10 cellular contexts compared by ENCODE assay signal in genomic region chr4:75490155-75490554, GRCh38. TPM values are rescaled to one million over a fixed set of nuclear protein-coding genes. Genes with fewer than 3 reads are reported as not detected.
DNase-seq lines count a peak whose midpoint lies in the region; ATAC-seq and TF ChIP-seq lines count a peak whose summit lies in the region.
"Had no signal": no experiment of that assay in that cellular context is flagged by ENCODE, and none has a peak within 500 bp of the region (broad histone marks: within the 10 kb centered on the region; RNA-seq: fewer than 3 reads in every experiment).

No MANE protein-coding gene starts in this region.

- H3K9me3 ChIP-seq in adrenal gland (replicated peaks in 1 of 3) = no peaks in the 10 kb centered on the region
- H3K9me3 ChIP-seq in upper lobe of left lung = no peaks in the 10 kb centered on the region

- H3K4me1 ChIP-seq in adrenal gland (replicated peaks in 1 of 2) = peaks cover 9 to 16% of the 10 kb centered on the region in 2 donors
- peaks cover 0 to 10% (median 0%) of the 10 kb centered on the region in 4 donors for H3K4me1 ChIP-seq in upper lobe of left lung

- H3K27me3 Mint-ChIP-seq in activated CD4-positive, alpha-beta T cell treated with anti-CD3 and anti-CD28 coated beads, Interleukin-2, amount 10 ng/mL, durations not matched to agents 24 days and 14 days = no peaks in the 10 kb centered on the region

- H3K27ac ChIP-seq in adrenal gland (no peak overlapping the region), upper lobe of left lung (no peak overlapping the region)

- H3K36me3 Mint-ChIP-seq in activated CD4-positive, alpha-beta T cell treated with anti-CD3 and anti-CD28 coated beads, Interleukin-2, amount 10 ng/mL, durations not matched to agents 24 days and 14 days (ENCODE audit: low read depth) = peaks cover 31% of the 10 kb centered on the region

- ATAC-seq in GM18502 (IDR thresholded peaks at IDR 0.05; ENCODE audit: poor library complexity, unreplicated experiment) (no peak), upper lobe of left lung (ENCODE audit: low FRiP score in 2 of 2) (no peak)

- TF ChIP-seq POLR2A in adrenal gland (IDR thresholded peaks at IDR 0.05) = no peak
- TF ChIP-seq POLR2A in upper lobe of left lung (IDR thresholded peaks at IDR 0.05) = no peak

- TF ChIP-seq EP300 in upper lobe of left lung (IDR thresholded peaks at IDR 0.05) = no peak

- 52 to 64% (median 57%) methylated on average over 2 of the region's 2 CpGs for WGBS in adrenal gland, 4 donors
- 70 to 77% methylated on average over 2 of the region's 2 CpGs for whole genome bisulfite sequencing in upper lobe of left lung, 2 donors

- intact Hi-C loops in adrenal gland (cut with DNase I) = no loop called here
- intact Hi-C loops in activated CD4-positive, alpha-beta T cell treated with anti-CD3 and anti-CD28 coated beads, Interleukin-2, amount 10 ng/mL, durations not matched to agents 24 days and 14 days (cut with micrococcal nuclease) = no loop called here

- H3K27me3 ChIP-seq in adrenal gland = no peaks in the 10 kb centered on the region
- H3K27me3 ChIP-seq in upper lobe of left lung = no peaks in the 10 kb centered on the region

- H3K9me3 Mint-ChIP-seq in activated CD4-positive, alpha-beta T cell treated with anti-CD3 and anti-CD28 coated beads, Interleukin-2, amount 10 ng/mL, durations not matched to agents 24 days and 14 days = no peaks in the 10 kb centered on the region

- no peak overlapping the region for H3K4me3 ChIP-seq in adrenal gland
- no peak overlapping the region for H3K4me3 ChIP-seq in upper lobe of left lung

- no peak overlapping the region for H3K4me3 Mint-ChIP-seq in activated CD4-positive, alpha-beta T cell treated with anti-CD3 and anti-CD28 coated beads, Interleukin-2, amount 10 ng/mL, durations not matched to agents 24 days and 14 days

- no peaks in the 10 kb centered on the region for H3K4me1 Mint-ChIP-seq in activated CD4-positive, alpha-beta T cell treated with anti-CD3 and anti-CD28 coated beads, Interleukin-2, amount 10 ng/mL, durations not matched to agents 24 days and 14 days

- H3K27ac Mint-ChIP-seq in activated CD4-positive, alpha-beta T cell treated with anti-CD3 and anti-CD28 coated beads, Interleukin-2, amount 10 ng/mL, durations not matched to agents 24 days and 14 days = no peak overlapping the region

- TF ChIP-seq CTCF in AG09319 (IDR thresholded peaks at IDR 0.05; ENCODE audit: low read depth, low read length) (peak; percentile 32), adrenal gland (IDR thresholded peaks at IDR 0.05) (peak in 4 of 6 experiments; percentile 10 to 42 (median 28)), upper lobe of left lung (IDR thresholded peaks at IDR 0.05) (no peak)

- DNase-seq in AG09319 (ENCODE audit: extremely low read depth, low read depth) (no peak), HT1080 (ENCODE audit: low read depth) (peak; percentile 4), adrenal gland (no peak), kidney tubule cell (ENCODE audit: low spot score) (peak; percentile 10), upper lobe of left lung (no peak), activated gamma-delta T cell (lab: John Stamatoyannopoulos, UW) (no peak)
- DNase-seq in activated CD4-positive, alpha-beta T cell treated with anti-CD3 and anti-CD28 coated beads, Interleukin-2, amount 10 ng/mL, durations not matched to agents 24 days and 14 days = no peak
- DNase-seq: GOT3, NCI-H2081 had no signal

- H3K36me3 ChIP-seq in adrenal gland (replicated peaks in 1 of 2) = peaks cover 0 to 52% of the 10 kb centered on the region in 2 donors
- H3K36me3 ChIP-seq in upper lobe of left lung = peaks cover 11 to 75% (median 28%) of the 10 kb centered on the region in 4 donors

RNA-seq across cellular contexts. Expression of gene RCHY1, which starts 24.0 kb away (rescaled TPM):
- 38.1 and 47.6 TPM in 2 replicates for total RNA-seq in HT1080 (2014; rRNA removed; shearing (Covaris generic))
- polyA plus RNA-seq in HT1080 (2015; cell fraction: cytosol; rRNA removed) = 42.6 and 49.1 TPM in 2 replicates
- polyA plus RNA-seq in HT1080 (2015; cell fraction: nucleus; rRNA removed) = 26.6 and 27.2 TPM in 2 replicates
- total RNA-seq in adrenal gland = 10 to 100 TPM; 25.1 to 54.2 (median 33.1) TPM
- polyA plus RNA-seq in adrenal gland = 10 to 100 TPM in 2 of 3 donors, 1 to 10 TPM in 1; 7.4 to 52.7 (median 15.3) TPM
- total RNA-seq in activated CD4-positive, alpha-beta T cell treated with anti-CD3 and anti-CD28 coated beads, Interleukin-2, amount 10 ng/mL, durations not matched to agents 24 days and 14 days = 22.4 and 29.4 TPM in 2 replicates
- 10 to 100 TPM in 5 of 6 donors, 1 to 10 TPM in 1; 4.1 to 39.5 (median 26.1) TPM for total RNA-seq in upper lobe of left lung

RNA-seq across cellular contexts. Expression of gene THAP6, which starts 24.1 kb away (rescaled TPM):
- total RNA-seq in HT1080 (2014; rRNA removed; shearing (Covaris generic)) = 9.8 and 12.2 TPM in 2 replicates
- polyA plus RNA-seq in HT1080 (2015; cell fraction: cytosol; rRNA removed) = 17.5 and 17.9 TPM in 2 replicates
- polyA plus RNA-seq in HT1080 (2015; cell fraction: nucleus; rRNA removed) = 24.5 and 30.3 TPM in 2 replicates
- total RNA-seq in adrenal gland (10 to 100 TPM in 6 of 8 donors, 1 to 10 TPM in 2; 5.9 to 54.4 (median 18.7) TPM), upper lobe of left lung (10 to 100 TPM; 10.8 to 46.1 (median 15.1) TPM)
- polyA plus RNA-seq in adrenal gland = 10 to 100 TPM in 1 of 3 donors, 1 to 10 TPM in 2; 4.2 to 21.9 (median 6.1) TPM
- total RNA-seq in activated CD4-positive, alpha-beta T cell treated with anti-CD3 and anti-CD28 coated beads, Interleukin-2, amount 10 ng/mL, durations not matched to agents 24 days and 14 days = 16.3 and 22.7 TPM in 2 replicates

Comparison
In these comparisons a context has a peak if more than half of its experiments do, and no peak if none do; other contexts are left out.
1. DNase-seq: peak in HT1080 (single experiment) and kidney tubule cell (single experiment); none in AG09319 (single experiment), adrenal gland (0 of 7), activated CD4-positive, alpha-beta T cell treated with anti-CD3 and anti-CD28 coated beads, Interleukin-2, amount 10 ng/mL, durations not matched to agents 24 days and 14 days (single experiment), upper lobe of left lung (0 of 2) and activated gamma-delta T cell (single experiment).
2. CTCF ChIP-seq: peak in AG09319 (single experiment) and adrenal gland (4 of 6); none in upper lobe of left lung (0 of 6).